16 cellular contexts compared by ENCODE assay signal in genomic region chr9:130499804-130500263, GRCh38. TPM values are rescaled to one million over a fixed set of nuclear protein-coding genes. Genes with fewer than 3 reads are reported as not detected.
A peak's percentile ranks its signal among the peaks of the same experiment; 100 is the strongest.
DNase-seq lines count a peak whose midpoint lies in the region; ATAC-seq and TF ChIP-seq lines count a peak whose summit lies in the region.
"Had no signal": no experiment of that assay in that cellular context is flagged by ENCODE, and none has a peak within 500 bp of the region (broad histone marks: within the 10 kb centered on the region; RNA-seq: fewer than 3 reads in every experiment).

No MANE protein-coding gene starts in this region.

- H3K27ac Mint-ChIP-seq in Caco-2 (ENCODE audit: unreplicated experiment), result peak overlapping the region; percentile 79
- no peak overlapping the region for H3K27ac Mint-ChIP-seq in activated CD4-positive, alpha-beta memory T cell treated with anti-CD3 and anti-CD28 coated beads for 36 hours
- H3K27ac Mint-ChIP-seq: activated CD4-positive, alpha-beta T cell treated with anti-CD3 and anti-CD28 coated beads, Interleukin-2, amount 10 ng/mL, durations not matched to agents 24 days and 14 days; activated naive CD8-positive, alpha-beta T cell; dendritic cell treated with granulocyte-macrophage colony-stimulating factor and Interleukin-4, amounts not matched to agents 40 ng/mL and 50 ng/mL, for 4 days had no signal

- peak in 1 of 2 donors; percentile 35 for TF ChIP-seq POLR2A in Peyer's patch (IDR thresholded peaks at IDR 0.05)

- H3K4me1 Mint-ChIP-seq in Caco-2 (ENCODE audit: low read depth, unreplicated experiment), result no peaks in the 10 kb centered on the region
- no peaks in the 10 kb centered on the region for H3K4me1 Mint-ChIP-seq in activated CD4-positive, alpha-beta memory T cell treated with anti-CD3 and anti-CD28 coated beads for 36 hours (ENCODE audit: low read depth)
- H3K4me1 Mint-ChIP-seq: activated CD4-positive, alpha-beta T cell treated with anti-CD3 and anti-CD28 coated beads, Interleukin-2, amount 10 ng/mL, durations not matched to agents 24 days and 14 days had no signal

- no peak overlapping the region for H3K4me3 ChIP-seq in Caco-2 (ENCODE audit: low read depth, low read length)
- no peak overlapping the region for H3K4me3 ChIP-seq in Peyer's patch
- H3K4me3 ChIP-seq in left ventricle myocardium inferior, result no peak overlapping the region
- H3K4me3 ChIP-seq: gastroesophageal sphincter, lower lobe of right lung had no signal

- CTCF ChIA-PET in Caco-2 (lab: Charles Lee), result no interaction called here
- CTCF ChIA-PET in activated CD4-positive, alpha-beta memory T cell treated with anti-CD3 and anti-CD28 coated beads for 36 hours (lab: Charles Lee), result no interaction called here

- no peak for ATAC-seq in HG03571 (IDR thresholded peaks at IDR 0.05; ENCODE audit: unreplicated experiment)
- ATAC-seq: gastroesophageal sphincter had no signal

- no peaks in the 10 kb centered on the region for H3K36me3 Mint-ChIP-seq in Caco-2 (ENCODE audit: insufficient read depth, unreplicated experiment)
- no peaks in the 10 kb centered on the region for H3K36me3 Mint-ChIP-seq in activated CD4-positive, alpha-beta memory T cell treated with anti-CD3 and anti-CD28 coated beads for 36 hours
- H3K36me3 Mint-ChIP-seq: activated naive CD8-positive, alpha-beta T cell had no signal

- H3K9me3 ChIP-seq in Caco-2 (peaks cover 11% of the 10 kb centered on the region), Peyer's patch (peaks cover 0 to 8% (median 0%) of the 10 kb centered on the region in 4 donors), left ventricle myocardium inferior (replicated peaks) (peaks cover 4% of the 10 kb centered on the region)
- H3K9me3 ChIP-seq: lower lobe of right lung had no signal

- POLR2A ChIA-PET in Caco-2 (lab: Charles Lee), result interaction anchor here (0.5 kb wide), 2 partner anchors 117 to 818 kb away, joined by 3 read pairs; no protein-coding TSS in a partner anchor
- POLR2A ChIA-PET in activated CD4-positive, alpha-beta memory T cell treated with anti-CD3 and anti-CD28 coated beads for 36 hours (lab: Charles Lee), result no interaction called here

- intact Hi-C loops in Caco-2 (cut with micrococcal nuclease; ENCODE audit: unreplicated experiment) (no loop called here), left ventricle myocardium inferior (cut with micrococcal nuclease) (no loop called here)
- intact Hi-C loops in activated CD4-positive, alpha-beta memory T cell treated with anti-CD3 and anti-CD28 coated beads for 36 hours (cut with micrococcal nuclease), result no loop called here

- H3K27me3 Mint-ChIP-seq in Caco-2 (ENCODE audit: insufficient read depth, unreplicated experiment), result no peaks in the 10 kb centered on the region
- H3K27me3 Mint-ChIP-seq in activated CD4-positive, alpha-beta memory T cell treated with anti-CD3 and anti-CD28 coated beads for 36 hours, result no peaks in the 10 kb centered on the region
- H3K27me3 Mint-ChIP-seq: activated CD4-positive, alpha-beta T cell treated with anti-CD3 and anti-CD28 coated beads, Interleukin-2, amount 10 ng/mL, durations not matched to agents 24 days and 14 days had no signal

- no peaks in the 10 kb centered on the region for H3K9me3 Mint-ChIP-seq in Caco-2 (ENCODE audit: unreplicated experiment)
- H3K9me3 Mint-ChIP-seq in activated CD4-positive, alpha-beta memory T cell treated with anti-CD3 and anti-CD28 coated beads for 36 hours, result peaks cover 4% of the 10 kb centered on the region

- DNase-seq in Caco-2 (peak; percentile 66 to 85), Peyer's patch (peak in 2 of 3 donors; percentile 74 to 89), left ventricle myocardium inferior (no peak), caudate nucleus (lab: John Stamatoyannopoulos, UW) (no peak), NCI-H526 treated with DMSO at 0.1 percent for 48 hours (lab: John Stamatoyannopoulos, UW) (no peak)
- no peak for DNase-seq in activated CD4-positive, alpha-beta memory T cell treated with anti-CD3 and anti-CD28 coated beads for 36 hours
- DNase-seq: activated CD4-positive, alpha-beta T cell treated with anti-CD3 and anti-CD28 coated beads, Interleukin-2, amount 10 ng/mL, durations not matched to agents 24 days and 14 days; H7; lower lobe of right lung; NCI-H524 treated with DMSO at 0.1 percent for 48 hours; posterior cingulate gyrus had no signal

- H3K36me3 ChIP-seq in Caco-2 (ENCODE audit: control insufficient read depth, insufficient read depth, low read length) (no peaks in the 10 kb centered on the region), Peyer's patch (peaks cover 0 to 21% (median 0%) of the 10 kb centered on the region in 3 donors), left ventricle myocardium inferior (peaks cover 35% of the 10 kb centered on the region)

- H3K4me1 ChIP-seq in Caco-2 (peaks cover 19% of the 10 kb centered on the region), Peyer's patch (peaks cover 0 to 30% (median 4%) of the 10 kb centered on the region in 4 donors), left ventricle myocardium inferior (no peaks in the 10 kb centered on the region)
- H3K4me1 ChIP-seq: gastroesophageal sphincter, lower lobe of right lung had no signal

- peak overlapping the region; percentile 45 for H3K27ac ChIP-seq in 22Rv1
- H3K27ac ChIP-seq in Peyer's patch, result peak overlapping the region in 3 of 4 donors; percentile 64 to 89 (median 72)
- peak overlapping the region; percentile 12 for H3K27ac ChIP-seq in left ventricle myocardium inferior (replicated peaks)
- H3K27ac ChIP-seq in caudate nucleus (ENCODE audit: low read depth, low read length), result no peak overlapping the region
- H3K27ac ChIP-seq: gastroesophageal sphincter, lower lobe of right lung had no signal

- no peaks in the 10 kb centered on the region for H3K27me3 ChIP-seq in Caco-2 (replicated peaks; ENCODE audit: control insufficient read depth, insufficient read depth, low read length)
- no peaks in the 10 kb centered on the region for H3K27me3 ChIP-seq in Peyer's patch
- no peaks in the 10 kb centered on the region for H3K27me3 ChIP-seq in left ventricle myocardium inferior (ENCODE audit: low read depth)
- H3K27me3 ChIP-seq: gastroesophageal sphincter had no signal

- no TSS peak for BruUV-seq in Caco-2 (replicated peaks; lab: Mats Ljungman, UMichigan)

- H3K4me3 Mint-ChIP-seq in Caco-2 (ENCODE audit: unreplicated experiment), result no peak overlapping the region
- H3K4me3 Mint-ChIP-seq in activated CD4-positive, alpha-beta memory T cell treated with anti-CD3 and anti-CD28 coated beads for 36 hours, result no peak overlapping the region
- H3K4me3 Mint-ChIP-seq: activated CD4-positive, alpha-beta T cell treated with anti-CD3 and anti-CD28 coated beads, Interleukin-2, amount 10 ng/mL, durations not matched to agents 24 days and 14 days; activated naive CD8-positive, alpha-beta T cell; dendritic cell treated with granulocyte-macrophage colony-stimulating factor and Interleukin-4, amounts not matched to agents 40 ng/mL and 50 ng/mL, for 4 days had no signal

- no peak for TF ChIP-seq CTCF in 22Rv1 (IDR thresholded peaks at IDR 0.05)
- no peak for TF ChIP-seq CTCF in Caco-2 (IDR thresholded peaks at IDR 0.05; ENCODE audit: insufficient read depth in 1 of 2, low read depth in 1 of 2, low read length in 1 of 2, severe bottlenecking in 1 of 2, unreplicated experiment in 1 of 2)
- no peak for TF ChIP-seq CTCF in Peyer's patch (IDR thresholded peaks at IDR 0.05)
- no peak for TF ChIP-seq CTCF in left ventricle myocardium inferior (IDR thresholded peaks at IDR 0.05; ENCODE audit: borderline replicate concordance)

RNA-seq across cellular contexts. Expression of gene ASS1, which starts 55.1 kb away (rescaled TPM):
- 76.9 and 118 TPM in 2 replicates for total RNA-seq in Caco-2 (2022)
- 100 to 1,000 TPM; 106 to 761 (median 547) TPM for total RNA-seq in Peyer's patch
- total RNA-seq in left ventricle myocardium inferior, result 71.3 TPM
- 1 to 10 TPM; 5.4 to 6.3 TPM for total RNA-seq in activated CD4-positive, alpha-beta memory T cell treated with anti-CD3 and anti-CD28 coated beads for 36 hours

Comparison
In these comparisons a context has a peak if more than half of its experiments do, and no peak if none do; other contexts are left out.
1. DNase-seq: peak in Caco-2 (2 of 2) and Peyer's patch (2 of 3); none in left ventricle myocardium inferior (single experiment), caudate nucleus (0 of 61), NCI-H526 treated with DMSO at 0.1 percent for 48 hours (single experiment) and activated CD4-positive, alpha-beta memory T cell treated with anti-CD3 and anti-CD28 coated beads for 36 hours (single experiment).